16 cellular contexts compared by ENCODE assay signal in the genomic region with DNA sequence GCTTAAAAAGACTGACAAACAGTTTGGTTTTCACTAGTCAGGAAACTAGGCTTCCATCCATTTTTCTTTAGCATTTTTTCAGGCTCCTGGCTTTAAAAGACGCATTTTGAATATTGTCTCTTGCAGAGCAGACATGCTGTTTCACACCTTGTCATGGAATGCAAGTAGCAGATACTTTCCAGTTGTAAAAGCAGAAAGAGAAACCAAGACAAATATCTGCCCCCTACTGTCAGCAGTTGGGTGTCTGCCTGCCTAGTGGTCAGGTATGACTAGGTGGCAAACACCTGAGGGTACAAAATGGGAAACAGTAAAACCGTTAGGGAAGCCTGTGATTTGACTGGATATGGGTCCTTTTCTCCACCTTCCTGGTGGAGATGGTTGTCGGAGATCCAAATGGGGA.
DNase-seq lines count a peak whose midpoint lies in the region; ATAC-seq and TF ChIP-seq lines count a peak whose summit lies in the region.
"Had no signal": no experiment of that assay in that cellular context is flagged by ENCODE, and none has a peak within 500 bp of the region (broad histone marks: within the 10 kb centered on the region; RNA-seq: fewer than 3 reads in every experiment).

No MANE protein-coding gene starts in this region.

- peak; percentile 28; the same call in 1 of the 2 replicates for TF ChIP-seq CTCF in GM12875 (IDR thresholded peaks at IDR 0.05; ENCODE audit: borderline replicate concordance, insufficient read depth, low read depth, low read length)
- peak; percentile 37 for TF ChIP-seq CTCF in OCI-LY1 (IDR thresholded peaks at IDR 0.05; ENCODE audit: low read length)

- no peaks in the 10 kb centered on the region for H3K79me2 ChIP-seq in OCI-LY1 (ENCODE audit: insufficient read depth, low read length)

- H3K36me3 ChIP-seq in OCI-LY1 (ENCODE audit: insufficient read depth, low read length) = no peaks in the 10 kb centered on the region
- H3K36me3 ChIP-seq: pancreas, stomach had no signal

- no peak overlapping the region for H3K4me3 ChIP-seq in GM12875 (ENCODE audit: low read depth, low read length)
- no peak overlapping the region for H3K4me3 ChIP-seq in OCI-LY1 (ENCODE audit: low read depth, low read length, poor library complexity, severe bottlenecking)
- H3K4me3 ChIP-seq: GM23248, pancreas, stomach had no signal

- no peaks in the 10 kb centered on the region for H3K4me1 ChIP-seq in OCI-LY1 (ENCODE audit: insufficient read depth, low read length, severe bottlenecking)
- H3K4me1 ChIP-seq: pancreas, stomach had no signal

- no peaks in the 10 kb centered on the region for H3K9me3 ChIP-seq in OCI-LY1 (ENCODE audit: low read length)
- H3K9me3 ChIP-seq: pancreas, stomach had no signal

- no peaks in the 10 kb centered on the region for H3K27me3 ChIP-seq in OCI-LY1 (ENCODE audit: insufficient read depth, low read length)
- H3K27me3 ChIP-seq: pancreas had no signal

- no peak overlapping the region for H3K27ac ChIP-seq in OCI-LY1 (ENCODE audit: low read depth, low read length, poor library complexity, severe bottlenecking)
- H3K27ac ChIP-seq: GM23248, pancreas, stomach had no signal

- ATAC-seq in GM18517 (IDR thresholded peaks at IDR 0.05; ENCODE audit: unreplicated experiment) (no peak), GM19467 (IDR thresholded peaks at IDR 0.05; ENCODE audit: unreplicated experiment) (no peak)
- ATAC-seq: esophagus mucosa, pancreas had no signal

- no peak overlapping the region for H3K9ac ChIP-seq in OCI-LY1 (ENCODE audit: low read length)
- H3K9ac ChIP-seq: GM23248 had no signal

- no peak overlapping the region for H3K4me2 ChIP-seq in OCI-LY1 (ENCODE audit: low read length)

- peak; percentile 24 for DNase-seq in ELF-1 (ENCODE audit: low read depth, low spot score)
- peak; percentile 19 for DNase-seq in iPS-NIHi11 (ENCODE audit: low spot score)
- DNase-seq in activated T-cell treated with anti-CD3 and anti-CD28 coated beads, Interleukin-2, amount 50 U/mL, for 48 hours = no peak
- DNase-seq: aorta, cortex of kidney, DMS79 treated with DMSO at 0.1 percent for 48 hours, GM23248, NCI-H1105, NCI-H2171, pancreas, stomach had no signal

- no peak overlapping the region for H2AFZ ChIP-seq in OCI-LY1 (ENCODE audit: low read length)
- H2AFZ ChIP-seq: GM23248 had no signal

- no peaks in the 10 kb centered on the region for H3K9me2 ChIP-seq in OCI-LY1 (ENCODE audit: low read depth, low read length)

- H3F3A ChIP-seq in OCI-LY1 (ENCODE audit: insufficient read depth, low read length) = no peaks in the 10 kb centered on the region

- H4K20me1 ChIP-seq in OCI-LY1 (ENCODE audit: insufficient read depth, low read length) = no peaks in the 10 kb centered on the region

Comparison
In these comparisons a context has a peak if more than half of its experiments do, and no peak if none do; other contexts are left out.
1. DNase-seq: peak in ELF-1 (single experiment) and iPS-NIHi11 (single experiment); none in activated T-cell treated with anti-CD3 and anti-CD28 coated beads, Interleukin-2, amount 50 U/mL, for 48 hours (0 of 2).